ENCODE assay signal across 22 cellular contexts in the genomic region with DNA sequence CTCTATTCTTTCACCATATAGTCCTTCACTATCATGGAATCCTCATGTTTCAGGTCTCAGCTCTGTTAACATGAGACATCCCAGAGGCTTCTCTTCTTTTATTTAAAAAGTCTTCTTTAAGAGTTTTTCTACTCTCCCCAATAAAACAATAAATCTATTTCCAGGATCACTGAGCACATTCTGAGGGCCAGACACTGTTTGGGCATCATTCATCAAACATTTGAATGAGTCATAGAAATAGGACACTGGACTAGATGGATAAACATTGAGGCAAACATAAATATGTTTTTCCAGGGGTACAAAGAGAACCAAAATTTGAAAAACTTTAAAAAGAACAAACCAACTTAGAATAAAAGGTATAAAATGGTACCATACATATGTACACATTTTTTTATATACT.
"Had no signal": no experiment of that assay in that cellular context is flagged by ENCODE, and none has a peak within 500 bp of the region (broad histone marks: within the 10 kb centered on the region; RNA-seq: fewer than 3 reads in every experiment).

No MANE protein-coding gene starts in this region.

- H3K9me3 ChIP-seq: thoracic aorta had no signal

- H3K27ac ChIP-seq: epithelial cell of prostate, thoracic aorta had no signal

- H3K4me3 ChIP-seq: thoracic aorta had no signal

- H3K36me3 ChIP-seq: thoracic aorta had no signal

- DNase-seq: activated B cell treated with CpG ODN at 0.5 μM for 24 hours; activated CD4-positive, alpha-beta T cell treated with anti-CD3 and anti-CD28 coated beads for 4 hours; activated CD4-positive, alpha-beta T cell treated with anti-CD3 and anti-CD28 coated beads, Interleukin-2, amount 50 U/mL, for 48 hours; activated CD8-positive, alpha-beta memory T cell treated with anti-CD3 and anti-CD28 coated beads, Interleukin-2, amount 50 U/mL, for 48 hours; activated naive CD4-positive, alpha-beta T cell treated with Interleukin-2 at 50 U/mL for 16 hours; activated naive CD8-positive, alpha-beta T cell treated with anti-CD3 and anti-CD28 coated beads for 36 hours; activated T-cell treated with anti-CD3 and anti-CD28 coated beads, Interleukin-2, amount 50 U/mL, for 4 hours; amniotic stem cell; cerebellar nuclear complex; foreskin melanocyte; hippocampal formation; left cardiac atrium; nucleus accumbens; posterior cingulate gyrus; stimulated activated CD4-positive, alpha-beta T cell treated with anti-CD3 and anti-CD28 coated beads, Interleukin-2, amount 100 ng/mL, for 48 hours; stimulated activated CD8-positive, alpha-beta memory T cell treated with anti-CD3 and anti-CD28 coated beads, Interleukin-4, amount 100 ng/mL, for 48 hours; stimulated activated naive B cell treated with anti-CD40 and anti-IgM and Interleukin-4, amounts not matched to agents 10 μg/mL and 1 μg/mL and 100 μg/mL, for 72 hours; SW 1271; T-helper 17 cell had no signal

- ATAC-seq: activated T-cell treated with anti-CD3 and anti-CD28 coated beads, Interleukin-2, amount 50 U/mL, for 4 hours; left cardiac atrium; sciatic nerve; stimulated activated naive B cell treated with anti-CD40 and anti-IgM and Interleukin-4, amounts not matched to agents 10 μg/mL and 1 μg/mL and 100 μg/mL, for 72 hours; T-helper 17 cell had no signal
